Comparison of ENCODE assay signal across 8 cellular contexts in genomic region chrX:9745417-9746115, GRCh38. TPM values are rescaled to one million over a fixed set of nuclear protein-coding genes. Genes with fewer than 3 reads are reported as not detected.
DNase-seq lines count a peak whose midpoint lies in the region; TF ChIP-seq lines count a peak whose summit lies in the region.

No MANE protein-coding gene starts in this region.

- peaks cover 8% of the 10 kb centered on the region for H3K36me3 Mint-ChIP-seq in activated CD4-positive, alpha-beta T cell treated with anti-CD3 and anti-CD28 coated beads, Interleukin-2, amount 10 ng/mL, durations not matched to agents 7 days and 5 days (ENCODE audit: low read depth)
- H3K36me3 Mint-ChIP-seq in T-helper 1 cell treated with Interleukin-12 subunit alpha and Interleukin-12 subunit beta and Interleukin-4 antibody, amounts not matched to agents 30 μg/mL and 1 μg/mL, for 36 hours (ENCODE audit: low read depth), result peaks cover 10% of the 10 kb centered on the region

- H3K4me3 ChIP-seq in fibroblast of the aortic adventitia (ENCODE audit: low read depth, low read length) (no peak overlapping the region), parathyroid adenoma (ENCODE audit: low read depth, low read length) (no peak overlapping the region)

- no peak overlapping the region for H3K4me2 ChIP-seq in parathyroid adenoma (ENCODE audit: low read length)

- no peaks in the 10 kb centered on the region for H3K79me2 ChIP-seq in parathyroid adenoma

- no peaks in the 10 kb centered on the region for H3K27me3 Mint-ChIP-seq in activated CD4-positive, alpha-beta T cell treated with anti-CD3 and anti-CD28 coated beads, Interleukin-2, amount 10 ng/mL, durations not matched to agents 7 days and 5 days
- no peaks in the 10 kb centered on the region for H3K27me3 Mint-ChIP-seq in T-helper 1 cell treated with Interleukin-12 subunit alpha and Interleukin-12 subunit beta and Interleukin-4 antibody, amounts not matched to agents 30 μg/mL and 1 μg/mL, for 36 hours (ENCODE audit: low read depth)

- H3K27ac ChIP-seq in parathyroid adenoma, result peak overlapping the region; percentile 11

- peaks cover 18% of the 10 kb centered on the region for H3K4me1 Mint-ChIP-seq in activated CD4-positive, alpha-beta T cell treated with anti-CD3 and anti-CD28 coated beads, Interleukin-2, amount 10 ng/mL, durations not matched to agents 7 days and 5 days
- H3K4me1 Mint-ChIP-seq in T-helper 1 cell treated with Interleukin-12 subunit alpha and Interleukin-12 subunit beta and Interleukin-4 antibody, amounts not matched to agents 30 μg/mL and 1 μg/mL, for 36 hours (ENCODE audit: low read depth), result peaks cover 13% of the 10 kb centered on the region

- peak; percentile 9 for DNase-seq in activated CD4-positive, alpha-beta T cell treated with anti-CD3 and anti-CD28 coated beads, Interleukin-2, amount 10 ng/mL, durations not matched to agents 7 days and 5 days
- DNase-seq in activated CD4-positive, alpha-beta T cell treated with anti-CD3 and anti-CD28 coated beads, Interleukin-2, amount 50 U/mL, for 1 hour, result no peak
- DNase-seq in fibroblast of the aortic adventitia (ENCODE audit: low read depth), result peak; percentile 48
- DNase-seq in central memory CD4-positive, alpha-beta T cell, result no peak
- DNase-seq in NCI-H748 (lab: John Stamatoyannopoulos, UW; ENCODE audit: unreplicated experiment), result no peak
- DNase-seq in GOT3 (lab: John Stamatoyannopoulos, UW), result no peak

- H3K9ac ChIP-seq in parathyroid adenoma, result no peak overlapping the region

- CTCF ChIA-PET in activated CD4-positive, alpha-beta T cell treated with anti-CD3 and anti-CD28 coated beads, Interleukin-2, amount 10 ng/mL, durations not matched to agents 7 days and 5 days (lab: Charles Lee), result no interaction called here

- H3K9me3 Mint-ChIP-seq in activated CD4-positive, alpha-beta T cell treated with anti-CD3 and anti-CD28 coated beads, Interleukin-2, amount 10 ng/mL, durations not matched to agents 7 days and 5 days, result peaks cover 9% of the 10 kb centered on the region
- H3K9me3 Mint-ChIP-seq in T-helper 1 cell treated with Interleukin-12 subunit alpha and Interleukin-12 subunit beta and Interleukin-4 antibody, amounts not matched to agents 30 μg/mL and 1 μg/mL, for 36 hours, result peaks cover 10% of the 10 kb centered on the region

- no peak overlapping the region for H2AFZ ChIP-seq in parathyroid adenoma

- no peaks in the 10 kb centered on the region for H3K9me3 ChIP-seq in parathyroid adenoma (ENCODE audit: control insufficient read depth, low read length)

- POLR2A ChIA-PET in activated CD4-positive, alpha-beta T cell treated with anti-CD3 and anti-CD28 coated beads, Interleukin-2, amount 10 ng/mL, durations not matched to agents 7 days and 5 days (lab: Charles Lee), result no interaction called here

- peak overlapping the region; percentile 86 for H3K27ac Mint-ChIP-seq in activated CD4-positive, alpha-beta T cell treated with anti-CD3 and anti-CD28 coated beads, Interleukin-2, amount 10 ng/mL, durations not matched to agents 7 days and 5 days
- peak overlapping the region; percentile 5 for H3K27ac Mint-ChIP-seq in T-helper 1 cell treated with Interleukin-12 subunit alpha and Interleukin-12 subunit beta and Interleukin-4 antibody, amounts not matched to agents 30 μg/mL and 1 μg/mL, for 36 hours

- H3K4me1 ChIP-seq in parathyroid adenoma, result no peaks in the 10 kb centered on the region

- H3K27me3 ChIP-seq in parathyroid adenoma (ENCODE audit: control insufficient read depth, insufficient read depth, low read length), result no peaks in the 10 kb centered on the region

- H3K4me3 Mint-ChIP-seq in activated CD4-positive, alpha-beta T cell treated with anti-CD3 and anti-CD28 coated beads, Interleukin-2, amount 10 ng/mL, durations not matched to agents 7 days and 5 days, result no peak overlapping the region
- H3K4me3 Mint-ChIP-seq in T-helper 1 cell treated with Interleukin-12 subunit alpha and Interleukin-12 subunit beta and Interleukin-4 antibody, amounts not matched to agents 30 μg/mL and 1 μg/mL, for 36 hours, result peak overlapping the region; percentile 35

- no peak for TF ChIP-seq CTCF in fibroblast of the aortic adventitia (IDR thresholded peaks at IDR 0.05; ENCODE audit: insufficient read depth, low read length)
- no peak for TF ChIP-seq CTCF in parathyroid adenoma (IDR thresholded peaks at IDR 0.05)

- no peaks in the 10 kb centered on the region for H3K36me3 ChIP-seq in parathyroid adenoma (ENCODE audit: control insufficient read depth, insufficient read depth, low read length)

RNA-seq across cellular contexts. Expression of gene GPR143, which starts 20.1 kb away (rescaled TPM):
- not detected for total RNA-seq in activated CD4-positive, alpha-beta T cell treated with anti-CD3 and anti-CD28 coated beads, Interleukin-2, amount 10 ng/mL, durations not matched to agents 7 days and 5 days
- total RNA-seq in fibroblast of the aortic adventitia (ENCODE audit: low replicate concordance), result 0.33 TPM in 1 of 2 replicates, not detected in the other

RNA-seq across cellular contexts. Expression of gene SHROOM2, which starts 40.7 kb away (rescaled TPM):
- total RNA-seq in activated CD4-positive, alpha-beta T cell treated with anti-CD3 and anti-CD28 coated beads, Interleukin-2, amount 10 ng/mL, durations not matched to agents 7 days and 5 days, result not detected
- 0.16 TPM in 1 of 2 replicates, not detected in the other for total RNA-seq in fibroblast of the aortic adventitia (ENCODE audit: low replicate concordance)

Comparison
In these comparisons a context has a peak if more than half of its experiments do, and no peak if none do; other contexts are left out.
1. DNase-seq: peak in activated CD4-positive, alpha-beta T cell treated with anti-CD3 and anti-CD28 coated beads, Interleukin-2, amount 10 ng/mL, durations not matched to agents 7 days and 5 days (single experiment) and fibroblast of the aortic adventitia (single experiment); none in activated CD4-positive, alpha-beta T cell treated with anti-CD3 and anti-CD28 coated beads, Interleukin-2, amount 50 U/mL, for 1 hour (single experiment), central memory CD4-positive, alpha-beta T cell (single experiment), NCI-H748 (single experiment) and GOT3 (single experiment).